Comparison of ENCODE assay signal across 19 cellular contexts in genomic region chr21:29219165-29219770, GRCh38.
A peak's percentile ranks its signal among the peaks of the same experiment; 100 is the strongest.
DNase-seq lines count a peak whose midpoint lies in the region; ATAC-seq, FAIRE-seq and TF ChIP-seq lines count a peak whose summit lies in the region.
"Had no signal": no experiment of that assay in that cellular context is flagged by ENCODE, and none has a peak within 500 bp of the region (broad histone marks: within the 10 kb centered on the region; RNA-seq: fewer than 3 reads in every experiment).

No MANE protein-coding gene starts in this region.

- peaks cover 61% of the 10 kb centered on the region for H3K4me1 Mint-ChIP-seq in chondrocyte (ENCODE audit: low read depth)
- H3K4me1 Mint-ChIP-seq: activated CD4-positive, alpha-beta memory T cell treated with anti-CD3 and anti-CD28 coated beads, Interleukin-2, amount 10 ng/mL, durations not matched to agents 7 days and 5 days; brain; stimulated activated naive B cell treated with anti-CD40 and anti-IgM and Interleukin-4, amounts not matched to agents 10 μg/mL and 1 μg/mL and 100 μg/mL, for 72 hours; T-helper 17 cell had no signal

- intact Hi-C loops in heart left ventricle (cut with DNase I) (no loop called here), cardiac septum (cut with DNase I) (no loop called here)

- H3K9me1 ChIP-seq in keratinocyte (ENCODE audit: control insufficient read depth, extremely low read depth, insufficient read depth, low read length): no peaks in the 10 kb centered on the region

- no peak overlapping the region for H3K9ac ChIP-seq in keratinocyte (ENCODE audit: control insufficient read depth, extremely low read depth, insufficient read depth, low read length)

- no peak overlapping the region for H3K4me2 ChIP-seq in keratinocyte (ENCODE audit: control insufficient read depth, extremely low read depth, insufficient read depth, low read depth, low read length)

- peak overlapping the region; percentile 78 for H3K27ac Mint-ChIP-seq in chondrocyte (ENCODE audit: unreplicated experiment)
- H3K27ac Mint-ChIP-seq: activated CD4-positive, alpha-beta memory T cell treated with anti-CD3 and anti-CD28 coated beads, Interleukin-2, amount 10 ng/mL, durations not matched to agents 7 days and 5 days; stimulated activated naive B cell treated with anti-CD40 and anti-IgM and Interleukin-4, amounts not matched to agents 10 μg/mL and 1 μg/mL and 100 μg/mL, for 72 hours; T-helper 17 cell had no signal

- H3K36me3 ChIP-seq in heart left ventricle: no peaks in the 10 kb centered on the region
- no peaks in the 10 kb centered on the region for H3K36me3 ChIP-seq in keratinocyte (ENCODE audit: control insufficient read depth in 2 of 2, extremely low read depth in 1 of 2, insufficient read depth in 2 of 2, low read length in 2 of 2)
- no peaks in the 10 kb centered on the region for H3K36me3 ChIP-seq in small intestine (ENCODE audit: control insufficient read depth in 2 of 2, insufficient read depth in 2 of 2, low read length in 2 of 2)
- H3K36me3 ChIP-seq: BE2C had no signal

- peak; percentile 39 for FAIRE-seq in keratinocyte (lab: Jason Lieb, UNC)
- FAIRE-seq in small intestine (lab: Jason Lieb, UNC): no peak
- FAIRE-seq: endometrium, GM19239 had no signal

- DNase-seq in heart left ventricle (no peak), cardiac septum (ENCODE audit: low spot score) (no peak), chondrocyte (ENCODE audit: low spot score) (no peak), keratinocyte (ENCODE audit: low read depth, low spot score) (no peak), AG08396 (ENCODE audit: low spot score) (no peak), NCI-H2107 (lab: John Stamatoyannopoulos, UW) (no peak), small intestine (no peak)
- DNase-seq in stimulated activated CD4-positive, alpha-beta T cell treated with anti-CD3 and anti-CD28 coated beads, Interleukin-4, amount 100 ng/mL, for 24 hours: no peak
- DNase-seq: activated CD4-positive, alpha-beta memory T cell treated with anti-CD3 and anti-CD28 coated beads, Interleukin-2, amount 10 ng/mL, durations not matched to agents 7 days and 5 days; BE2C; Karpas-422; midbrain; NCI-H2081 treated with DMSO at 0.1 percent for 48 hours; stimulated activated CD4-positive, alpha-beta T cell treated with anti-CD3 and anti-CD28 coated beads, Interleukin-4, amount 100 ng/mL, for 1 hour; stimulated activated naive B cell treated with anti-CD40 and anti-IgM and Interleukin-4, amounts not matched to agents 10 μg/mL and 1 μg/mL and 100 μg/mL, for 72 hours; T-helper 17 cell had no signal

- no peak for TF ChIP-seq POLR2A in heart left ventricle (IDR thresholded peaks at IDR 0.05)

- H3K4me1 ChIP-seq in heart left ventricle (peaks cover 0 to 28% (median 0%) of the 10 kb centered on the region in 12 donors), keratinocyte (ENCODE audit: control insufficient read depth, extremely low read depth, insufficient read depth, low read length) (peaks cover 16% of the 10 kb centered on the region), small intestine (ENCODE audit: control insufficient read depth in 2 of 2, insufficient read depth in 1 of 2, low read depth in 1 of 2, low read length in 1 of 2) (peaks cover 0 to 4% of the 10 kb centered on the region in 2 donors)
- H3K4me1 ChIP-seq: BE2C had no signal

- H3K27me3 ChIP-seq in heart left ventricle: no peaks in the 10 kb centered on the region
- H3K27me3 ChIP-seq in keratinocyte (ENCODE audit: control insufficient read depth, extremely low read depth, insufficient read depth, low read length): no peaks in the 10 kb centered on the region
- H3K27me3 ChIP-seq in small intestine (ENCODE audit: control insufficient read depth in 2 of 2, insufficient read depth in 2 of 2, low read length in 2 of 2): no peaks in the 10 kb centered on the region

- dilution Hi-C loops in keratinocyte (cut with MboI; ENCODE audit: extremely low pct_ligation_motif_present, low sequenced_read_pairs): no loop called here

- H3K27ac ChIP-seq in heart left ventricle (peak overlapping the region in 1 of 12 donors; percentile 70), keratinocyte (ENCODE audit: control insufficient read depth, insufficient read depth, low read length) (peak overlapping the region; percentile 29), small intestine (ENCODE audit: low read depth in 1 of 2, low read length in 1 of 2) (no peak overlapping the region)

- H3K9me3 ChIP-seq in heart left ventricle (no peaks in the 10 kb centered on the region), keratinocyte (ENCODE audit: control insufficient read depth, low read depth, low read length) (no peaks in the 10 kb centered on the region), small intestine (ENCODE audit: control insufficient read depth, low read depth) (no peaks in the 10 kb centered on the region)
- H3K9me3 ChIP-seq: BE2C had no signal

- no peak overlapping the region for H2AFZ ChIP-seq in keratinocyte (ENCODE audit: control insufficient read depth, low read length)

- no peaks in the 10 kb centered on the region for H4K20me1 ChIP-seq in keratinocyte (ENCODE audit: control insufficient read depth, extremely low read depth, insufficient read depth, low read length)

- TF ChIP-seq CTCF in heart left ventricle (IDR thresholded peaks at IDR 0.05) (no peak), chondrocyte (IDR thresholded peaks at IDR 0.05) (no peak), keratinocyte (optimal IDR thresholded peaks at IDR 0.05 in 1 of 3, IDR thresholded peaks at IDR 0.05 in 1 of 3, conservative IDR thresholded peaks at IDR 0.05 in 1 of 3; ENCODE audit: extremely low read depth in 1 of 3, insufficient read depth in 2 of 3, low read length in 3 of 3) (no peak)

- peak in 3 of 4 donors; percentile 52 to 76 (median 63) for ATAC-seq in heart left ventricle
- ATAC-seq: stimulated activated naive B cell treated with anti-CD40 and anti-IgM and Interleukin-4, amounts not matched to agents 10 μg/mL and 1 μg/mL and 100 μg/mL, for 72 hours; T-helper 17 cell had no signal

- no peaks in the 10 kb centered on the region for H3K79me2 ChIP-seq in keratinocyte (ENCODE audit: control insufficient read depth, insufficient read depth, low read length)

- 86 to 90% (median 89%) methylated on average over 8 of the region's 8 CpGs for WGBS in heart left ventricle, 4 donors
- WGBS in small intestine, 3 donors: 82 to 87% (median 86%) methylated on average over 8 of the region's 8 CpGs

- H3K9me3 Mint-ChIP-seq in chondrocyte (ENCODE audit: low read depth): peaks cover 21% of the 10 kb centered on the region

- peaks cover 2% of the 10 kb centered on the region for H3K36me3 Mint-ChIP-seq in chondrocyte (ENCODE audit: low read depth)
- H3K36me3 Mint-ChIP-seq: brain had no signal

- H3K4me3 ChIP-seq in heart left ventricle: no peak overlapping the region
- H3K4me3 ChIP-seq in keratinocyte (ENCODE audit: control insufficient read depth in 2 of 3, extremely low read depth in 1 of 3, insufficient read depth in 2 of 3, low read depth in 1 of 3, low read length in 3 of 3): no peak overlapping the region
- H3K4me3 ChIP-seq in small intestine (ENCODE audit: low read depth in 1 of 2, low read length in 2 of 2): no peak overlapping the region

- H3K4me3 Mint-ChIP-seq in chondrocyte (ENCODE audit: unreplicated experiment): no peak overlapping the region
- H3K4me3 Mint-ChIP-seq: activated CD4-positive, alpha-beta memory T cell treated with anti-CD3 and anti-CD28 coated beads, Interleukin-2, amount 10 ng/mL, durations not matched to agents 7 days and 5 days; brain; stimulated activated naive B cell treated with anti-CD40 and anti-IgM and Interleukin-4, amounts not matched to agents 10 μg/mL and 1 μg/mL and 100 μg/mL, for 72 hours; T-helper 17 cell had no signal

- H3K27me3 Mint-ChIP-seq in chondrocyte (ENCODE audit: low read depth): no peaks in the 10 kb centered on the region
- H3K27me3 Mint-ChIP-seq: activated CD4-positive, alpha-beta memory T cell treated with anti-CD3 and anti-CD28 coated beads, Interleukin-2, amount 10 ng/mL, durations not matched to agents 7 days and 5 days; brain; stimulated activated naive B cell treated with anti-CD40 and anti-IgM and Interleukin-4, amounts not matched to agents 10 μg/mL and 1 μg/mL and 100 μg/mL, for 72 hours; T-helper 17 cell had no signal
